In the genomic region with DNA sequence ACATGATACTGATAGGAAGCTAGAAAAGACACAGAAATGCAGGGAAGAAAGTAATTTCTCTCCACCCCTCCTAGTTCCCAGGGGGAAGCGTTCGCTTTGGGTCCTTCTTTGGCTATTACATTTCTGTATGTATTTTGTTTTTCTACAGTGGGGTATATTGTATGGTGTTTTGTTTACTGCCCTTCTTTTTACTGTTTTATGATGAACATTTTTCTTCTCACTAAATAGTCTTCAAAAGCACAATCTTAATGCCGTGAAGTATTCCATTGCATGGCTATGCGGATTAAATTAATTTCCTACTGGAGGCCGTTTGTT, we compare ENCODE assay signal across 8 cellular contexts.
A peak's percentile ranks its signal among the peaks of the same experiment; 100 is the strongest.
DNase-seq lines count a peak whose midpoint lies in the region; ATAC-seq, FAIRE-seq and TF ChIP-seq lines count a peak whose summit lies in the region.

No MANE protein-coding gene starts in this region.

- peak overlapping the region; percentile 83 for H3K4me3 ChIP-seq in HUES6 (ENCODE audit: low read depth, low read length)
- peak overlapping the region; percentile 84 to 91 for H3K4me3 ChIP-seq in muscle layer of colon (ENCODE audit: low read depth in 1 of 2, low read length in 2 of 2)

- TF ChIP-seq CTCF in 22Rv1 (IDR thresholded peaks at IDR 0.05): peak; percentile 14; the same call in 1 of the 2 replicates

- H3K4me1 ChIP-seq in HUES6 (ENCODE audit: control insufficient read depth, insufficient read depth, low read length) (peaks cover 45% of the 10 kb centered on the region), muscle layer of colon (ENCODE audit: insufficient read depth, low read length) (peaks cover 43% of the 10 kb centered on the region)

- H3K9me3 ChIP-seq in HUES6 (ENCODE audit: control insufficient read depth, insufficient read depth, low read depth, low read length) (no peaks in the 10 kb centered on the region), muscle layer of colon (ENCODE audit: low read length) (no peaks in the 10 kb centered on the region)

- FAIRE-seq in RCC 7860 (lab: Jason Lieb, UNC) (no peak), urothelium cell line (lab: Jason Lieb, UNC) (no peak)

- H3K9ac ChIP-seq in HUES6 (ENCODE audit: low read length) (no peak overlapping the region), muscle layer of colon (ENCODE audit: low read length) (peak overlapping the region; percentile 97)

- H3K27me3 ChIP-seq in HUES6 (ENCODE audit: control insufficient read depth, insufficient read depth, low read length) (no peaks in the 10 kb centered on the region), muscle layer of colon (ENCODE audit: control insufficient read depth in 1 of 2, insufficient read depth in 2 of 2, low read length in 2 of 2) (no peaks in the 10 kb centered on the region)

- H3K36me3 ChIP-seq in HUES6 (ENCODE audit: control insufficient read depth, insufficient read depth, low read length): no peaks in the 10 kb centered on the region
- H3K36me3 ChIP-seq in muscle layer of colon (ENCODE audit: insufficient read depth, low read length): no peaks in the 10 kb centered on the region

- no peak for ATAC-seq in GM19452 (IDR thresholded peaks at IDR 0.05; ENCODE audit: unreplicated experiment)

- DNase-seq in caudate nucleus (lab: John Stamatoyannopoulos, UW) (no peak), RCC 7860 (ENCODE audit: low spot score) (no peak), urothelium cell line (ENCODE audit: low spot score) (no peak), AML-193 (lab: John Stamatoyannopoulos, UW) (no peak)

- H3K27ac ChIP-seq in 22Rv1 (peak overlapping the region; percentile 94), HUES6 (ENCODE audit: low read depth, low read length) (no peak overlapping the region), caudate nucleus (ENCODE audit: low read depth, low read length) (peak overlapping the region; percentile 96), muscle layer of colon (ENCODE audit: low read depth, low read length) (peak overlapping the region; percentile 97)
